In genomic region chr4:111492501-111492900, GRCh38 we compare ENCODE assay signal across 15 cellular contexts.
A peak's percentile ranks its signal among the peaks of the same experiment; 100 is the strongest.
DNase-seq lines count a peak whose midpoint lies in the region; ATAC-seq and TF ChIP-seq lines count a peak whose summit lies in the region.
"Had no signal": no experiment of that assay in that cellular context is flagged by ENCODE, and none has a peak within 500 bp of the region (broad histone marks: within the 10 kb centered on the region; RNA-seq: fewer than 3 reads in every experiment).

No MANE protein-coding gene starts in this region.

- intact Hi-C loops in body of pancreas (cut with DNase I), result no loop called here
- intact Hi-C loops in sciatic nerve (cut with DNase I), result no loop called here

- in situ Hi-C loops in GM23248 (cut with MboI), result no loop called here

- H4K20me1 ChIP-seq in GM23248 (ENCODE audit: insufficient read depth), result no peaks in the 10 kb centered on the region
- no peaks in the 10 kb centered on the region for H4K20me1 ChIP-seq in smooth muscle cell (ENCODE audit: low read depth)
- H4K20me1 ChIP-seq: BLaER1 had no signal

- peak; percentile 33 for ATAC-seq in body of pancreas
- ATAC-seq in sciatic nerve, result no peak
- ATAC-seq in GM21447 (IDR thresholded peaks at IDR 0.05; ENCODE audit: unreplicated experiment), result no peak

- H3K36me3 ChIP-seq in GM23248 (ENCODE audit: low read depth) (no peaks in the 10 kb centered on the region), body of pancreas (replicated peaks in 1 of 2; ENCODE audit: insufficient read depth in 1 of 2, low read depth in 2 of 2) (no peaks in the 10 kb centered on the region), smooth muscle cell (ENCODE audit: low read depth) (no peaks in the 10 kb centered on the region)
- H3K36me3 ChIP-seq: BLaER1, HAP-1 had no signal

- H3K9me3 ChIP-seq in GM23248 (ENCODE audit: low read depth) (no peaks in the 10 kb centered on the region), body of pancreas (no peaks in the 10 kb centered on the region), smooth muscle cell (replicated peaks; ENCODE audit: low read depth) (no peaks in the 10 kb centered on the region)
- H3K9me3 ChIP-seq: BLaER1, Caco-2, HAP-1 had no signal

- H3K79me2 ChIP-seq in GM23248 (ENCODE audit: insufficient read depth) (no peaks in the 10 kb centered on the region), smooth muscle cell (ENCODE audit: low read depth) (no peaks in the 10 kb centered on the region)

- peak; percentile 30 for DNase-seq in GM23248
- DNase-seq in body of pancreas, result no peak
- peak; percentile 26 for DNase-seq in glomerular visceral epithelial cell (ENCODE audit: extremely low spot score)
- DNase-seq in smooth muscle cell (lab: John Stamatoyannopoulos, UW; ENCODE audit: unreplicated experiment), result no peak
- DNase-seq in sciatic nerve (ENCODE audit: low spot score), result no peak
- no peak for DNase-seq in DMS114 treated with DMSO at 0.1 percent for 48 hours (lab: John Stamatoyannopoulos, UW; ENCODE audit: unreplicated experiment)
- DNase-seq: AML-193; Caco-2; CD8-positive, alpha-beta memory T cell; DMS53; GF-D8 had no signal

- peaks cover 50% of the 10 kb centered on the region for H3K4me1 ChIP-seq in GM23248 (ENCODE audit: insufficient read depth)
- no peaks in the 10 kb centered on the region for H3K4me1 ChIP-seq in body of pancreas
- H3K4me1 ChIP-seq in smooth muscle cell (ENCODE audit: low read depth), result peaks cover 32% of the 10 kb centered on the region
- H3K4me1 ChIP-seq: BLaER1, Caco-2, HAP-1 had no signal

- no peaks in the 10 kb centered on the region for H3K9me2 ChIP-seq in GM23248 (ENCODE audit: insufficient read depth)

- peaks cover 20% of the 10 kb centered on the region for H3F3A ChIP-seq in GM23248 (ENCODE audit: insufficient read depth)
- H3F3A ChIP-seq in smooth muscle cell (ENCODE audit: low read depth), result peaks cover 8% of the 10 kb centered on the region

- no peak for TF ChIP-seq POLR2A in body of pancreas (IDR thresholded peaks at IDR 0.05)

- TF ChIP-seq CTCF in body of pancreas (IDR thresholded peaks at IDR 0.05) (no peak), smooth muscle cell (IDR thresholded peaks at IDR 0.05; ENCODE audit: borderline replicate concordance, insufficient read depth, poor library complexity, severe bottlenecking) (no peak)

- H3K4me2 ChIP-seq in GM23248 (ENCODE audit: unreplicated experiment) (no peak overlapping the region), smooth muscle cell (peak overlapping the region; percentile 75)
- H3K4me2 ChIP-seq: BLaER1 had no signal

- no peak overlapping the region for H3K9ac ChIP-seq in GM23248
- H3K9ac ChIP-seq in smooth muscle cell (ENCODE audit: low read depth), result no peak overlapping the region
- H3K9ac ChIP-seq: BLaER1 had no signal

- H3K27me3 ChIP-seq in GM23248 (replicated peaks; ENCODE audit: insufficient read depth) (no peaks in the 10 kb centered on the region), body of pancreas (no peaks in the 10 kb centered on the region), smooth muscle cell (ENCODE audit: low read depth) (no peaks in the 10 kb centered on the region)
- H3K27me3 ChIP-seq: BLaER1 had no signal

- H3K4me3 ChIP-seq in GM23248, result no peak overlapping the region
- H3K4me3 ChIP-seq in body of pancreas, result no peak overlapping the region
- H3K4me3 ChIP-seq in smooth muscle cell, result no peak overlapping the region
- H3K4me3 ChIP-seq: BLaER1, HAP-1 had no signal

- H3K27ac ChIP-seq in GM23248, result no peak overlapping the region
- no peak overlapping the region for H3K27ac ChIP-seq in body of pancreas
- H3K27ac ChIP-seq in smooth muscle cell (ENCODE audit: low read depth), result peak overlapping the region; percentile 95
- H3K27ac ChIP-seq: BLaER1, HL-60 had no signal

- WGBS in GM23248 (ENCODE audit: low coverage in 1 of 2, low lambda C conversion rate in 2 of 2, missing lambda C conversion rate in 2 of 2), 2 experiments, result 13 to 19% methylated on average over 1 of the region's 1 CpG
- WGBS in body of pancreas, 2 donors, result 0 to 10% methylated on average over 1 of the region's 1 CpG
- 25% methylated on average over 1 of the region's 1 CpG for WGBS in smooth muscle cell (ENCODE audit: low lambda C conversion rate)

- H2AFZ ChIP-seq in GM23248 (peak overlapping the region; percentile 61; the same call in 1 of the 2 replicates), smooth muscle cell (ENCODE audit: low read depth) (no peak overlapping the region)

Comparison
In these comparisons a context has a peak if more than half of its experiments do, and no peak if none do; other contexts are left out.
1. DNase-seq: peak in GM23248 (single experiment) and glomerular visceral epithelial cell (single experiment); none in body of pancreas (0 of 4), smooth muscle cell (single experiment), sciatic nerve (single experiment) and DMS114 treated with DMSO at 0.1 percent for 48 hours (single experiment).